Comparison of ENCODE assay signal across 12 cellular contexts in genomic region chr13:48402325-48402962, GRCh38. TPM values are rescaled to one million over a fixed set of nuclear protein-coding genes. Genes with fewer than 3 reads are reported as not detected.
DNase-seq lines count a peak whose midpoint lies in the region; ATAC-seq, FAIRE-seq and TF ChIP-seq lines count a peak whose summit lies in the region.
"Had no signal": no experiment of that assay in that cellular context is flagged by ENCODE, and none has a peak within 500 bp of the region (broad histone marks: within the 10 kb centered on the region; RNA-seq: fewer than 3 reads in every experiment).

No MANE protein-coding gene starts in this region.

- no peaks in the 10 kb centered on the region for H3K27me3 Mint-ChIP-seq in CD8-positive, alpha-beta T cell (ENCODE audit: low read depth)

- ATAC-seq in CD8-positive, alpha-beta T cell: no peak
- peak; percentile 36 for ATAC-seq in GM12878

- TF ChIP-seq RAD21 in GM12878 (IDR thresholded peaks at IDR 0.05; ENCODE audit: insufficient read depth, low read depth, low read length): no peak

- DNase-seq in CD8-positive, alpha-beta T cell: no peak
- DNase-seq in GM23248: peak; percentile 47
- peak; percentile 30 for DNase-seq in GM12878 (ENCODE audit: low read depth, low spot score)
- no peak for DNase-seq in RWPE1 (ENCODE audit: low spot score)
- DNase-seq in NCI-H446 (lab: John Stamatoyannopoulos, UW): no peak
- no peak for DNase-seq in pons (ENCODE audit: low spot score)
- DNase-seq in DMS 273 (lab: John Stamatoyannopoulos, UW; ENCODE audit: unreplicated experiment): no peak
- DNase-seq: DMS79 treated with DMSO at 0.1 percent for 48 hours, foreskin melanocyte, NCI-H774 had no signal

- no peak overlapping the region for H3K4me3 ChIP-seq in CD8-positive, alpha-beta T cell (ENCODE audit: low read depth, low read length)
- H3K4me3 ChIP-seq in GM23248 (no peak overlapping the region), GM12878 (no peak overlapping the region), parathyroid adenoma (ENCODE audit: low read depth, low read length) (no peak overlapping the region)

- H3K79me2 ChIP-seq in GM23248 (ENCODE audit: insufficient read depth): peaks cover 54% of the 10 kb centered on the region
- no peaks in the 10 kb centered on the region; the same call in 1 of the 2 replicates for H3K79me2 ChIP-seq in GM12878 (ENCODE audit: control insufficient read depth, insufficient read depth, low read length)
- no peaks in the 10 kb centered on the region for H3K79me2 ChIP-seq in parathyroid adenoma

- H3K4me2 ChIP-seq in GM23248 (ENCODE audit: unreplicated experiment): peak overlapping the region; percentile 81
- H3K4me2 ChIP-seq in GM12878 (ENCODE audit: control insufficient read depth, insufficient read depth): no peak overlapping the region; the same call in 1 of the 2 replicates
- no peak overlapping the region for H3K4me2 ChIP-seq in parathyroid adenoma (ENCODE audit: low read length)
- H3K4me2 ChIP-seq: KMS-11 had no signal

- RAD21 ChIA-PET in GM12878 (lab: Charles Lee; ENCODE audit: unreplicated experiment): interaction anchor here (1.5 to 3.9 kb wide), 2 partner anchors 10 to 178 kb away, joined by 4 to 70 read pairs; partner anchors contain the start of gene LPAR6

- no peak overlapping the region for H2AFZ ChIP-seq in GM23248
- no peak overlapping the region for H2AFZ ChIP-seq in GM12878 (ENCODE audit: control insufficient read depth, low read depth, low read length)
- no peak overlapping the region for H2AFZ ChIP-seq in parathyroid adenoma

- CTCF ChIA-PET in CD8-positive, alpha-beta T cell (lab: Charles Lee): interaction anchor here (1.2 to 3.5 kb wide), 2 partner anchors 10 to 178 kb away, joined by 3 to 35 read pairs; no protein-coding TSS in a partner anchor
- CTCF ChIA-PET in GM12878 (lab: Yijun Ruan, JAX): interaction anchor here (0.6 to 3.4 kb wide), 5 partner anchors 69 to 366 kb away, joined by 3 to 52 read pairs (median 4); no protein-coding TSS in a partner anchor
- CTCF ChIA-PET in RWPE1 (lab: Yijun Ruan, JAX): interaction anchor here (1.0 kb wide), 1 partner anchor 48 kb away, joined by 3 read pairs; no protein-coding TSS in a partner anchor

- no peaks in the 10 kb centered on the region for H3K27me3 ChIP-seq in CD8-positive, alpha-beta T cell (ENCODE audit: insufficient read depth, low read length)
- no peaks in the 10 kb centered on the region for H3K27me3 ChIP-seq in GM23248 (replicated peaks; ENCODE audit: insufficient read depth)
- no peaks in the 10 kb centered on the region for H3K27me3 ChIP-seq in GM12878 (replicated peaks in 1 of 2; ENCODE audit: control insufficient read depth in 2 of 2, insufficient read depth in 2 of 2, low read length in 1 of 2)
- H3K27me3 ChIP-seq in parathyroid adenoma (ENCODE audit: control insufficient read depth, insufficient read depth, low read length): no peaks in the 10 kb centered on the region

- H3K9ac ChIP-seq in GM23248: peak overlapping the region; percentile 68; the same call in 1 of the 2 replicates
- no peak overlapping the region for H3K9ac ChIP-seq in GM12878 (ENCODE audit: control insufficient read depth, insufficient read depth, low read length)
- no peak overlapping the region for H3K9ac ChIP-seq in parathyroid adenoma
- H3K9ac ChIP-seq: KMS-11 had no signal

- SMC1A ChIA-PET in GM12878 (lab: Charles Lee; ENCODE audit: uncharacterized antibody, unreplicated experiment): interaction anchor here (0.6 to 3.4 kb wide), 12 partner anchors 10 to 276 kb away, joined by 3 to 47 read pairs (median 4); partner anchors contain the start of gene LPAR6

- H3K4me1 ChIP-seq in CD8-positive, alpha-beta T cell (ENCODE audit: insufficient read depth, low read length): peaks cover 33% of the 10 kb centered on the region
- peaks cover 75% of the 10 kb centered on the region for H3K4me1 ChIP-seq in GM23248 (ENCODE audit: insufficient read depth)
- H3K4me1 ChIP-seq in GM12878 (ENCODE audit: control insufficient read depth, insufficient read depth, low read length): peaks cover 25% of the 10 kb centered on the region; the same call in 1 of the 2 replicates
- H3K4me1 ChIP-seq in parathyroid adenoma: no peaks in the 10 kb centered on the region

- no peak overlapping the region for H3K4me3 Mint-ChIP-seq in CD8-positive, alpha-beta T cell

- TF ChIP-seq EP300 in GM12878 (IDR thresholded peaks at IDR 0.05; ENCODE audit: borderline replicate concordance in 1 of 2, control insufficient read depth in 1 of 2, low read depth in 2 of 2, low read length in 2 of 2): no peak

- H3K27ac ChIP-seq in CD8-positive, alpha-beta T cell (ENCODE audit: low read depth, low read length): no peak overlapping the region
- H3K27ac ChIP-seq in GM23248: peak overlapping the region; percentile 91
- peak overlapping the region; percentile 49; the same call in 1 of the 2 replicates for H3K27ac ChIP-seq in GM12878 (ENCODE audit: control insufficient read depth, insufficient read depth)
- H3K27ac ChIP-seq in parathyroid adenoma: peak overlapping the region; percentile 54
- H3K27ac ChIP-seq in RWPE1: no peak overlapping the region
- H3K27ac ChIP-seq: KMS-11 had no signal

- BruUV-seq in GM12878 (replicated peaks; lab: Mats Ljungman, UMichigan): no TSS peak

- in situ Hi-C loops in GM23248 (cut with MboI): no loop called here
- in situ Hi-C loops in GM12878 (cut with MboI): no loop called here

- H3K9me3 ChIP-seq in CD8-positive, alpha-beta T cell (ENCODE audit: low read length): no peaks in the 10 kb centered on the region
- H3K9me3 ChIP-seq in GM23248 (ENCODE audit: low read depth) (no peaks in the 10 kb centered on the region), GM12878 (replicated peaks; ENCODE audit: control insufficient read depth, insufficient read depth, low read length) (no peaks in the 10 kb centered on the region), parathyroid adenoma (ENCODE audit: control insufficient read depth, low read length) (no peaks in the 10 kb centered on the region)

- no peaks in the 10 kb centered on the region for H3K36me3 ChIP-seq in CD8-positive, alpha-beta T cell (ENCODE audit: insufficient read depth, low read length)
- H3K36me3 ChIP-seq in GM23248 (ENCODE audit: low read depth) (no peaks in the 10 kb centered on the region), GM12878 (ENCODE audit: control insufficient read depth in 2 of 2, insufficient read depth in 2 of 2, low read length in 1 of 2) (no peaks in the 10 kb centered on the region; a peak in 1 of 4 replicates), parathyroid adenoma (ENCODE audit: control insufficient read depth, insufficient read depth, low read length) (no peaks in the 10 kb centered on the region)

- no peak for TF ChIP-seq POLR2A in GM12878 (IDR thresholded peaks at IDR 0.05; ENCODE audit: low read depth, low read length)

- no peaks in the 10 kb centered on the region for H3K9me3 Mint-ChIP-seq in CD8-positive, alpha-beta T cell

- H3K4me1 Mint-ChIP-seq in CD8-positive, alpha-beta T cell (ENCODE audit: low read depth): peaks cover 54% of the 10 kb centered on the region

- H3K9me2 ChIP-seq in GM23248 (ENCODE audit: insufficient read depth): no peaks in the 10 kb centered on the region

- POLR2A ChIA-PET in CD8-positive, alpha-beta T cell (lab: Charles Lee): interaction anchor here (0.6 to 1.6 kb wide), 3 partner anchors 27 to 90 kb away, joined by 3 to 5 read pairs (median 3); no protein-coding TSS in a partner anchor
- POLR2A ChIA-PET in GM12878 (lab: Charles Lee): interaction anchor here (0.6 to 1.2 kb wide), 2 partner anchors 101 to 177 kb away, joined by 3 to 5 read pairs; no protein-coding TSS in a partner anchor
- POLR2A ChIA-PET in RWPE1 (lab: Yijun Ruan, JAX; ENCODE audit: low non-redundant PET): no interaction called here

- no peak for FAIRE-seq in GM12878 (lab: Jason Lieb, UNC)

- WGBS in GM23248 (ENCODE audit: low coverage in 1 of 2, low lambda C conversion rate in 2 of 2, missing lambda C conversion rate in 2 of 2), 2 experiments: 69 to 73% methylated on average over 3 of the region's 3 CpGs
- 55% methylated on average over 3 of the region's 3 CpGs for WGBS in GM12878 (ENCODE audit: insufficient coverage, insufficient replicate concordance, low lambda C conversion rate, missing lambda C conversion rate)

- H4K20me1 ChIP-seq in GM23248 (ENCODE audit: insufficient read depth) (no peaks in the 10 kb centered on the region), GM12878 (ENCODE audit: control insufficient read depth, insufficient read depth) (no peaks in the 10 kb centered on the region)

- H3F3A ChIP-seq in GM23248 (ENCODE audit: insufficient read depth): peaks cover 43% of the 10 kb centered on the region

- no peak for TF ChIP-seq CTCF in CD8-positive, alpha-beta T cell (IDR thresholded peaks at IDR 0.05)
- TF ChIP-seq CTCF in GM12878 (IDR thresholded peaks at IDR 0.05 in 2 of 3, conservative IDR thresholded peaks at IDR 0.05 in 1 of 3; ENCODE audit: control insufficient read depth in 2 of 3, extremely low read depth in 1 of 3, insufficient read depth in 1 of 3, low read depth in 3 of 3, low read length in 3 of 3): no peak
- TF ChIP-seq CTCF in parathyroid adenoma (IDR thresholded peaks at IDR 0.05): no peak
- no peak for TF ChIP-seq CTCF in RWPE1 (conservative IDR thresholded peaks at IDR 0.05; ENCODE audit: low read depth)

- intact Hi-C loops in CD8-positive, alpha-beta T cell (cut with DNase I, micrococcal nuclease): loop anchor here (2.0 to 5.0 kb wide), 3 partner anchors 70 to 366 kb away; no protein-coding TSS in a partner anchor
- intact Hi-C loops in GM12878 (cut with micrococcal nuclease; ENCODE audit: unreplicated experiment): loop anchor here (2.0 kb wide), 1 partner anchor 176 kb away; no protein-coding TSS in a partner anchor

- peaks cover 3% of the 10 kb centered on the region for H3K36me3 Mint-ChIP-seq in CD8-positive, alpha-beta T cell

- peak overlapping the region; percentile 17 for H3K27ac Mint-ChIP-seq in CD8-positive, alpha-beta T cell

RNA-seq across cellular contexts. Expression of gene LPAR6, which starts 10.5 kb away (rescaled TPM):
- 1 to 10 TPM; 5.4 to 5.7 TPM for total RNA-seq in CD8-positive, alpha-beta T cell
- total RNA-seq in GM23248 (2014; rRNA removed; shearing (Covaris generic)): 2.8 and 8.1 TPM in 2 replicates
- polyA plus RNA-seq in GM23248 (2016; fragmentation: Nextera tagmentation; extraction: Ambion mirVana) (3.8 and 6.6 TPM in 2 replicates), GM12878 (2011; rRNA removed) (3.1 and 5.8 TPM in 2 replicates), GM12878 (2014; fragmentation: Illumina TruSeq; extraction: Trizol) (4.2 and 7.5 TPM in 2 replicates), GM12878 (2014; fragmentation: Nextera tagmentation; extraction: Ambion mirVana) (1 to 10 TPM; 2.0 to 3.2 TPM), GM12878 (2014; rRNA removed) (1.9 and 2.3 TPM in 2 replicates), GM12878 (2016; fragmentation: Nextera tagmentation; extraction: Ambion mirVana) (1 to 10 TPM; 1.4 to 2.6 TPM)
- total RNA-seq in GM12878 (2013; cell fraction: nucleolus; rRNA removed): 1.1 and 1.3 TPM in 2 replicates
- total RNA-seq in GM12878 (2014; rRNA removed) (3.4 TPM in 2 replicates), GM12878 (2014; rRNA removed; fragmentation: Illumina TruSeq; extraction: Trizol) (3.1 and 3.4 TPM in 2 replicates), GM12878 (2021) (2.2 TPM in 2 replicates)
- polyA plus RNA-seq in GM12878 (2011; ENCODE audit: low read depth): 4.4 TPM
- 0.84 and 0.94 TPM in 2 replicates for polyA plus RNA-seq in GM12878 (2011; cell fraction: cytosol; rRNA removed)
- polyA plus RNA-seq in GM12878 (2011; cell fraction: nucleus; rRNA removed): 1.8 and 2.0 TPM in 2 replicates
- 7.4 and 14.4 TPM in 2 replicates for polyA plus RNA-seq in GM12878 (2012)
- 0.51 and 0.52 TPM in 2 replicates for polyA minus RNA-seq in GM12878 (2011; rRNA and poly(A)+ RNA removed)
- not detected in 2 replicates for polyA minus RNA-seq in GM12878 (2011; cell fraction: cytosol; rRNA and poly(A)+ RNA removed)
- 1.1 TPM in 2 replicates for polyA minus RNA-seq in GM12878 (2011; cell fraction: nucleus; rRNA and poly(A)+ RNA removed)

Comparison
In these comparisons a context has a peak if more than half of its experiments do, and no peak if none do; other contexts are left out.
1. DNase-seq: peak in GM23248 (single experiment) and GM12878 (single experiment); none in CD8-positive, alpha-beta T cell (0 of 7), RWPE1 (single experiment), NCI-H446 (0 of 2), pons (single experiment) and DMS 273 (single experiment).
2. H3K27ac ChIP-seq: peak in GM23248 (single experiment), GM12878 (single experiment) and parathyroid adenoma (single experiment); none in CD8-positive, alpha-beta T cell (single experiment) and RWPE1 (single experiment).